Comparison of ENCODE assay signal across 13 cellular contexts in the genomic region with DNA sequence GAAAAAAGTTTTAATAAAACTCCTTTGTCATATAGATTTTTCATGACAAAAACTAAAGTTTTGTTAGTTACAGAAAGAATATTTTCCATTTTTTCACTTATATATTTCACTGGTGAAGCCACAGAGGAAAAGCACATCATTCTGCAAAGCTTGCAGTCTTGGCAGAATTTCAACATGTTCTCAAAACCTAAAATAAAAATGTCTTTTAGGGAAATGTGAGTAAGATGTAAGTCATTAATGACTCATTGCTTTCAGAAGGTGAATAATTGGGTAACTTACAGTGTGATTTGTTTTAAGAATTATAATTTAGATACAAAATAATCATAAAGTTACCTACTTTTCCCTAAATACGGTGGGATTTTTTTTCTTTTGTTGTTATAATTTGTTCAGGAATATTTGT. TPM values are rescaled to one million over a fixed set of nuclear protein-coding genes. Genes with fewer than 3 reads are reported as not detected.
DNase-seq lines count a peak whose midpoint lies in the region; ATAC-seq and TF ChIP-seq lines count a peak whose summit lies in the region.
"Had no signal": no experiment of that assay in that cellular context is flagged by ENCODE, and none has a peak within 500 bp of the region (broad histone marks: within the 10 kb centered on the region; RNA-seq: fewer than 3 reads in every experiment).

No MANE protein-coding gene starts in this region.

- no peak overlapping the region for H3K56ac ChIP-seq in IMR-90 (ENCODE audit: extremely low read depth, insufficient read depth, low read length)

- H3K4ac ChIP-seq in IMR-90 (ENCODE audit: low read depth, low read length) = no peak overlapping the region

- H3K18ac ChIP-seq in IMR-90 (ENCODE audit: low read depth, low read length) = no peak overlapping the region

- no TSS peak for BruUV-seq in IMR-90 (replicated peaks; lab: Mats Ljungman, UMichigan)

- intact Hi-C loops in IMR-90 (cut with micrococcal nuclease) = no loop called here
- intact Hi-C loops in ascending aorta (cut with DNase I) = no loop called here
- intact Hi-C loops in posterior cingulate gyrus (cut with DNase I) = no loop called here

- no peak for TF ChIP-seq RAD21 in IMR-90 (IDR thresholded peaks at IDR 0.05; ENCODE audit: low read length)

- H3K14ac ChIP-seq in IMR-90 (replicated peaks; ENCODE audit: low read depth, low read length) = no peak overlapping the region

- no peak overlapping the region for H4K91ac ChIP-seq in IMR-90 (ENCODE audit: insufficient read depth, low read depth, low read length)

- no peak overlapping the region for H3K23ac ChIP-seq in IMR-90 (ENCODE audit: low read depth, low read length)

- H3K27ac ChIP-seq in IMR-90 (ENCODE audit: insufficient read depth, low read length) (no peak overlapping the region), ascending aorta (peak overlapping the region; percentile 44 to 49)
- H3K27ac ChIP-seq: lower lobe of right lung, tibial artery had no signal

- no peak overlapping the region for H4K8ac ChIP-seq in IMR-90 (ENCODE audit: low read depth in 2 of 2, low read length in 2 of 2)

- peak; percentile 18 for DNase-seq in AG09319 (ENCODE audit: extremely low read depth, low read depth)
- DNase-seq in IMR-90 = peak; percentile 88
- no peak for DNase-seq in ascending aorta (ENCODE audit: low spot score in 2 of 2)
- DNase-seq in iris pigment epithelial cell (ENCODE audit: low read depth) = peak; percentile 89
- DNase-seq in HEK293T (ENCODE audit: extremely low spot score) = no peak
- no peak for DNase-seq in NK-92 treated with Interleukin-12 subunit alpha and Interleukin-12 subunit beta, amount 100 ng/mL, for 24 hours (lab: John Stamatoyannopoulos, UW)
- no peak for DNase-seq in posterior cingulate gyrus
- DNase-seq in NK-92 (lab: John Stamatoyannopoulos, UW; ENCODE audit: unreplicated experiment) = no peak
- DNase-seq: effector memory CD4-positive, alpha-beta T cell; lower lobe of right lung; NCI-H1092; stimulated activated CD4-positive, alpha-beta T cell treated with anti-CD3 and anti-CD28 coated beads, Interleukin-12 subunit alpha, Interleukin-12 subunit beta, amount 100 ng/mL, for 4 hours; tibial artery had no signal

- TF ChIP-seq POLR2A in IMR-90 (IDR thresholded peaks at IDR 0.05; ENCODE audit: low read depth, low read length) = no peak

- POLR2A ChIA-PET in IMR-90 (lab: Charles Lee; ENCODE audit: unreplicated experiment) (no interaction called here), HEK293T (lab: Yijun Ruan, JAX) (no interaction called here)

- peaks cover 3% of the 10 kb centered on the region; the same call in 1 of the 2 replicates for H3K9me1 ChIP-seq in IMR-90 (ENCODE audit: insufficient read depth, low read length)

- CTCF ChIA-PET in IMR-90 (lab: Yijun Ruan, JAX) = no interaction called here
- CTCF ChIA-PET in HEK293T (lab: Yijun Ruan, JAX) = no interaction called here

- H3K79me1 ChIP-seq in IMR-90 (ENCODE audit: low read depth in 1 of 2, low read length in 2 of 2) = peaks cover 3 to 15% of the 10 kb centered on the region in 2 experiments; a peak in 2 of 4 replicates

- no peak overlapping the region for H2AFZ ChIP-seq in IMR-90 (replicated peaks; ENCODE audit: low read length, poor library complexity)

- H3K9ac ChIP-seq in IMR-90 (ENCODE audit: low read depth, low read length) = no peak overlapping the region

- no peak overlapping the region for H2BK15ac ChIP-seq in IMR-90 (ENCODE audit: low read depth, low read length)

- in situ Hi-C loops in IMR-90 (cut with MboI; ENCODE audit: low sequenced_read_pairs) = loop anchor here (25.0 kb wide), 1 partner anchor 281 kb away; no protein-coding TSS in a partner anchor

- H2AK5ac ChIP-seq in IMR-90 (ENCODE audit: low read depth, low read length) = no peak overlapping the region

- H3K4me1 ChIP-seq in IMR-90 (ENCODE audit: control insufficient read depth, insufficient read depth, low read length) (peaks cover 7% of the 10 kb centered on the region), ascending aorta (peaks cover 3 to 22% of the 10 kb centered on the region in 2 donors)
- H3K4me1 ChIP-seq: lower lobe of right lung had no signal

- no peak overlapping the region for H2AK9ac ChIP-seq in IMR-90 (replicated peaks; ENCODE audit: low read depth, low read length, poor library complexity)

- no peaks in the 10 kb centered on the region for H4K20me1 ChIP-seq in IMR-90 (ENCODE audit: insufficient read depth, low read length)

- no peak overlapping the region for H4K5ac ChIP-seq in IMR-90 (ENCODE audit: low read depth, low read length)

- TF ChIP-seq CTCF in AG09319 (IDR thresholded peaks at IDR 0.05; ENCODE audit: low read depth, low read length) = no peak
- no peak for TF ChIP-seq CTCF in IMR-90 (conservative IDR thresholded peaks at IDR 0.05; ENCODE audit: low read depth, low read length)
- no peak for TF ChIP-seq CTCF in ascending aorta (IDR thresholded peaks at IDR 0.05)

- dilution Hi-C loops in IMR-90 (cut with HindIII; ENCODE audit: low sequenced_read_pairs, unreplicated experiment) = no loop called here

- H2BK20ac ChIP-seq in IMR-90 (ENCODE audit: low read depth, low read length) = no peak overlapping the region

- H3K4me2 ChIP-seq in IMR-90 (ENCODE audit: low read depth, low read length) = peak overlapping the region; percentile 71

- peak overlapping the region; percentile 90 for H2BK5ac ChIP-seq in IMR-90 (ENCODE audit: low read depth, low read length, poor library complexity, severe bottlenecking)

- ATAC-seq in IMR-90 (ENCODE audit: low read depth) = peak; percentile 67
- ATAC-seq: lower lobe of right lung had no signal

- H3K36me3 ChIP-seq in IMR-90 (ENCODE audit: control insufficient read depth, insufficient read depth, low read length) (peaks cover 8% of the 10 kb centered on the region; the same call in 1 of the 2 replicates), ascending aorta (peaks cover 0 to 5% of the 10 kb centered on the region in 2 donors)

- H3K9me3 ChIP-seq in IMR-90 (ENCODE audit: control insufficient read depth, insufficient read depth, low read length) (no peaks in the 10 kb centered on the region), ascending aorta (no peaks in the 10 kb centered on the region)
- H3K9me3 ChIP-seq: lower lobe of right lung, tibial artery had no signal

- no peaks in the 10 kb centered on the region for H3K27me3 ChIP-seq in IMR-90 (ENCODE audit: control insufficient read depth, insufficient read depth, low read length)
- no peaks in the 10 kb centered on the region for H3K27me3 ChIP-seq in ascending aorta
- H3K27me3 ChIP-seq: tibial artery had no signal

- WGBS in IMR-90 (ENCODE audit: extremely low coverage in 2 of 2, insufficient read length in 1 of 2), 2 experiments = no CpG with 5 or more reads among the region's 1 CpG

- H3K4me3 ChIP-seq in IMR-90 (ENCODE audit: insufficient read depth, low read depth, low read length) (no peak overlapping the region), ascending aorta (no peak overlapping the region)
- H3K4me3 ChIP-seq: lower lobe of right lung, tibial artery had no signal

- H2BK120ac ChIP-seq in IMR-90 (ENCODE audit: low read depth, low read length) = no peak overlapping the region

TF ChIP-seq in IMR-90, 13 proteins besides CTCF, POLR2A, EP300 and RAD21:
- TF ChIP-seq FOS (IDR thresholded peaks at IDR 0.05; ENCODE audit: low read depth, low read length) (peak; percentile 66; the same call in 1 of the 2 replicates), CEBPB (IDR thresholded peaks at IDR 0.05; ENCODE audit: low read depth, low read length) (peak; percentile 68), MAFK (IDR thresholded peaks at IDR 0.05; ENCODE audit: low read depth, low read length) (peak; percentile 69), NFE2L2 (IDR thresholded peaks at IDR 0.05; ENCODE audit: low read depth, low read length) (no peak)

TF ChIP-seq in HEK293T, 16 proteins besides CTCF, POLR2A, EP300 and RAD21:
- no peak for TF ChIP-seq L3MBTL2 (conservative IDR thresholded peaks at IDR 0.05)
- no peak for TF ChIP-seq LEF1 (IDR thresholded peaks at IDR 0.05; ENCODE audit: borderline replicate concordance)
- TF ChIP-seq NFRKB (IDR thresholded peaks at IDR 0.05) = no peak
- TF ChIP-seq, protein P1, sequence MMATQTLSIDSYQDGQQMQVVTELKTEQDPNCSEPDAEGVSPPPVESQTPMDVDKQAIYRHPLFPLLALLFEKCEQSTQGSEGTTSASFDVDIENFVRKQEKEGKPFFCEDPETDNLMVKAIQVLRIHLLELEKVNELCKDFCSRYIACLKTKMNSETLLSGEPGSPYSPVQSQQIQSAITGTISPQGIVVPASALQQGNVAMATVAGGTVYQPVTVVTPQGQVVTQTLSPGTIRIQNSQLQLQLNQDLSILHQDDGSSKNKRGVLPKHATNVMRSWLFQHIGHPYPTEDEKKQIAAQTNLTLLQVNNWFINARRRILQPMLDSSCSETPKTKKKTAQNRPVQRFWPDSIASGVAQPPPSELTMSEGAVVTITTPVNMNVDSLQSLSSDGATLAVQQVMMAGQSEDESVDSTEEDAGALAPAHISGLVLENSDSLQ (IDR thresholded peaks at IDR 0.05) = no peak
- no peak for TF ChIP-seq TARDBP (IDR thresholded peaks at IDR 0.05)
- no peak for TF ChIP-seq SUZ12 (IDR thresholded peaks at IDR 0.05)
- no peak for TF ChIP-seq FOXK2 (IDR thresholded peaks at IDR 0.05)
- no peak for TF ChIP-seq ZNF384 (IDR thresholded peaks at IDR 0.05)

RNA-seq across cellular contexts. Expression of a gene that starts 43.4 kb away (rescaled TPM):
- under 0.01 TPM in 1 of 2 replicates, not detected in the other for total RNA-seq in IMR-90 (2012; rRNA removed)
- polyA plus RNA-seq in IMR-90 (2012; rRNA removed) = 0.09 TPM in 1 of 2 replicates, not detected in the other
- 0.03 and 0.17 TPM in 2 replicates for polyA plus RNA-seq in IMR-90 (2012; cell fraction: cytosol; rRNA removed)
- polyA plus RNA-seq in IMR-90 (2012; cell fraction: nucleus; rRNA removed; ENCODE audit: low replicate concordance) = 0.01 and 0.13 TPM in 2 replicates
- 2.7 TPM for total RNA-seq in ascending aorta

Comparison
In these comparisons a context has a peak if more than half of its experiments do, and no peak if none do; other contexts are left out.
1. DNase-seq: peak in AG09319 (single experiment), IMR-90 (single experiment) and iris pigment epithelial cell (single experiment); none in ascending aorta (0 of 2), HEK293T (single experiment), NK-92 treated with Interleukin-12 subunit alpha and Interleukin-12 subunit beta, amount 100 ng/mL, for 24 hours (single experiment), posterior cingulate gyrus (0 of 10) and NK-92 (single experiment).